In the genomic region with DNA sequence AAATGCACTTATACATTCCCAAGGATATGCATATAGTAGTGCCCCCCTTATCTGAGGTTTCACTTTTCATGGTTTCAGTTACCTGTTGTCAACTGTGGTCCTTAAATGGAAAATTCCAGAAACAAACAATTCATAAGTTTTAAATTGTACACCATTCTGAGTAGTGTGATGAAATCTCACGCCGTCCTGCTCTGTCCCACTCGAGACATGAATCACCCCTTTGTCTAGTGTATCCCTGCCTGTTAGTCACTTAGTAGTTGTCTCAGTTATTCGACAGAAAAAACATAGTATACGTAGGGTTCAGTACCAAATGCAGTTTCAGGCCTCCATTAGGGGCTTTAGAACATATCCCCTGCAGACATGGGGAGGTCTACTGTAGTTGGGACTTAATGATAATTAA, we compare ENCODE assay signal across 24 cellular contexts. TPM values are rescaled to one million over a fixed set of nuclear protein-coding genes. Genes with fewer than 3 reads are reported as not detected.
DNase-seq lines count a peak whose midpoint lies in the region; ATAC-seq and TF ChIP-seq lines count a peak whose summit lies in the region.
"Had no signal": no experiment of that assay in that cellular context is flagged by ENCODE, and none has a peak within 500 bp of the region (broad histone marks: within the 10 kb centered on the region; RNA-seq: fewer than 3 reads in every experiment).

No MANE protein-coding gene starts in this region.

- H3F3A ChIP-seq in GM23248 (ENCODE audit: insufficient read depth): no peaks in the 10 kb centered on the region

- no peaks in the 10 kb centered on the region for H3K36me3 ChIP-seq in GM23248 (ENCODE audit: low read depth)
- H3K36me3 ChIP-seq: HAP-1, neural progenitor cell had no signal

- DNase-seq in GM23248 (peak; percentile 58), astrocyte of the hippocampus (ENCODE audit: low read depth, low spot score) (peak; percentile 32), fibroblast of pulmonary artery (ENCODE audit: low read depth) (peak; percentile 50), osteocyte (ENCODE audit: extremely low spot score, unreplicated experiment) (peak; percentile 15), NCI-H446 (lab: John Stamatoyannopoulos, UW) (no peak), NCI-H1417 treated with DMSO at 0.1 percent for 48 hours (lab: John Stamatoyannopoulos, UW) (no peak)
- no peak for DNase-seq in stimulated activated CD4-positive, alpha-beta T cell treated with anti-CD3 and anti-CD28 coated beads, Interleukin-12 subunit alpha, Interleukin-12 subunit beta, amount 100 ng/mL, for 4 hours
- DNase-seq: ACHN; activated CD4-positive, alpha-beta T cell treated with anti-CD3 and anti-CD28 coated beads, Interleukin-2, amount 10 ng/mL, durations not matched to agents 7 days and 5 days; activated naive CD4-positive, alpha-beta T cell treated with anti-CD3 and anti-CD28 coated beads for 36 hours; activated T-cell treated with anti-CD3 and anti-CD28 coated beads, Interleukin-2, amount 50 U/mL, for 48 hours; aorta; effector CD8-positive, alpha-beta T cell; NCI-H1694 treated with DMSO at 0.1 percent for 48 hours; stimulated activated CD4-positive, alpha-beta T cell treated with anti-CD3 and anti-CD28 coated beads, Interleukin-1b, Interleukin-23, amount 100 ng/mL, for 48 hours; T-helper 17 cell had no signal

- H3K9me3 Mint-ChIP-seq in osteocyte (ENCODE audit: unreplicated experiment): no peaks in the 10 kb centered on the region

- H3K36me3 Mint-ChIP-seq in osteocyte (ENCODE audit: unreplicated experiment): peaks cover 8% of the 10 kb centered on the region

- no peak overlapping the region for H3K9ac ChIP-seq in GM23248
- H3K9ac ChIP-seq: BLaER1, neural progenitor cell had no signal

- no peak overlapping the region for H3K4me3 Mint-ChIP-seq in osteocyte (ENCODE audit: unreplicated experiment)
- H3K4me3 Mint-ChIP-seq: activated CD4-positive, alpha-beta T cell treated with anti-CD3 and anti-CD28 coated beads, Interleukin-2, amount 10 ng/mL, durations not matched to agents 7 days and 5 days; activated naive CD4-positive, alpha-beta T cell treated with anti-CD3 and anti-CD28 coated beads for 36 hours; neural progenitor cell; T-helper 17 cell had no signal

- no peak overlapping the region for H3K4me2 ChIP-seq in GM23248 (ENCODE audit: unreplicated experiment)
- H3K4me2 ChIP-seq: BLaER1, neural progenitor cell had no signal

- H3K27me3 ChIP-seq in GM23248 (replicated peaks; ENCODE audit: insufficient read depth): no peaks in the 10 kb centered on the region
- H3K27me3 ChIP-seq: BLaER1, gastroesophageal sphincter, neural progenitor cell, vagina had no signal

- no peak for TF ChIP-seq CTCF in fibroblast of pulmonary artery (IDR thresholded peaks at IDR 0.05; ENCODE audit: low read length, missing control alignments)
- TF ChIP-seq CTCF in osteocyte (IDR thresholded peaks at IDR 0.05): no peak

- no peak overlapping the region for H3K27ac Mint-ChIP-seq in osteocyte (ENCODE audit: unreplicated experiment)
- H3K27ac Mint-ChIP-seq: activated CD4-positive, alpha-beta T cell treated with anti-CD3 and anti-CD28 coated beads, Interleukin-2, amount 10 ng/mL, durations not matched to agents 7 days and 5 days; activated naive CD4-positive, alpha-beta T cell treated with anti-CD3 and anti-CD28 coated beads for 36 hours; neural progenitor cell; progenitor cell of endocrine pancreas; T-helper 17 cell had no signal

- in situ Hi-C loops in GM23248 (cut with MboI): no loop called here

- no peak overlapping the region for H3K27ac ChIP-seq in GM23248
- H3K27ac ChIP-seq: BLaER1, gastroesophageal sphincter, neural progenitor cell, SK-N-MC, vagina had no signal

- no peak overlapping the region for H3K4me3 ChIP-seq in GM23248
- no peak overlapping the region for H3K4me3 ChIP-seq in fibroblast of pulmonary artery (replicated peaks; ENCODE audit: low read depth, low read length)
- H3K4me3 ChIP-seq: BLaER1, gastroesophageal sphincter, HAP-1, neural progenitor cell, SK-N-MC, vagina had no signal

- H3K27me3 Mint-ChIP-seq in osteocyte (ENCODE audit: unreplicated experiment): no peaks in the 10 kb centered on the region
- H3K27me3 Mint-ChIP-seq: activated CD4-positive, alpha-beta T cell treated with anti-CD3 and anti-CD28 coated beads, Interleukin-2, amount 10 ng/mL, durations not matched to agents 7 days and 5 days; progenitor cell of endocrine pancreas; T-helper 17 cell had no signal

- no peaks in the 10 kb centered on the region for H3K4me1 ChIP-seq in GM23248 (ENCODE audit: insufficient read depth)
- H3K4me1 ChIP-seq: gastroesophageal sphincter, HAP-1, neural progenitor cell, vagina had no signal

- H2AFZ ChIP-seq in GM23248: no peak overlapping the region
- H2AFZ ChIP-seq: neural progenitor cell had no signal

- WGBS in GM23248 (ENCODE audit: low coverage in 1 of 2, low lambda C conversion rate in 2 of 2, missing lambda C conversion rate in 2 of 2), 2 experiments: 61 to 64% methylated on average over 5 of the region's 5 CpGs

- no peaks in the 10 kb centered on the region for H4K20me1 ChIP-seq in GM23248 (ENCODE audit: insufficient read depth)
- H4K20me1 ChIP-seq: BLaER1 had no signal

- no peak for ATAC-seq in GM19452 (IDR thresholded peaks at IDR 0.05; ENCODE audit: unreplicated experiment)
- ATAC-seq: gastroesophageal sphincter, T-helper 17 cell had no signal

- H3K9me2 ChIP-seq in GM23248 (ENCODE audit: insufficient read depth): no peaks in the 10 kb centered on the region

- H3K4me1 Mint-ChIP-seq in osteocyte (ENCODE audit: unreplicated experiment): no peaks in the 10 kb centered on the region
- H3K4me1 Mint-ChIP-seq: neural progenitor cell had no signal

- no peaks in the 10 kb centered on the region for H3K79me2 ChIP-seq in GM23248 (ENCODE audit: insufficient read depth)

- H3K9me3 ChIP-seq in GM23248 (ENCODE audit: low read depth): no peaks in the 10 kb centered on the region
- H3K9me3 ChIP-seq: gastroesophageal sphincter, HAP-1, vagina had no signal

RNA-seq across cellular contexts. Expression of a gene that starts 57.0 kb away (rescaled TPM):
- total RNA-seq in GM23248 (2014; rRNA removed; shearing (Covaris generic)): 69.8 and 80.3 TPM in 2 replicates
- 82.5 and 83.1 TPM in 2 replicates for polyA plus RNA-seq in GM23248 (2016; fragmentation: Nextera tagmentation; extraction: Ambion mirVana)
- 60.5 and 67.2 TPM in 2 replicates for total RNA-seq in osteocyte

Comparison
In these comparisons a context has a peak if more than half of its experiments do, and no peak if none do; other contexts are left out.
1. DNase-seq: peak in GM23248 (single experiment), astrocyte of the hippocampus (single experiment), fibroblast of pulmonary artery (single experiment) and osteocyte (single experiment); none in NCI-H446 (0 of 2), NCI-H1417 treated with DMSO at 0.1 percent for 48 hours (single experiment) and stimulated activated CD4-positive, alpha-beta T cell treated with anti-CD3 and anti-CD28 coated beads, Interleukin-12 subunit alpha, Interleukin-12 subunit beta, amount 100 ng/mL, for 4 hours (single experiment).